10 cellular contexts compared by ENCODE assay signal in genomic region chr7:118233799-118234198, GRCh38. TPM values are rescaled to one million over a fixed set of nuclear protein-coding genes. Genes with fewer than 3 reads are reported as not detected.
"Had no signal": no experiment of that assay in that cellular context is flagged by ENCODE, and none has a peak within 500 bp of the region (broad histone marks: within the 10 kb centered on the region; RNA-seq: fewer than 3 reads in every experiment).

No MANE protein-coding gene starts in this region.

- H3K4me1 Mint-ChIP-seq: GM23338 had no signal

- H3K27ac ChIP-seq: HL-60 had no signal

- ATAC-seq: GM23338, HepG2, K562 had no signal

- H3K4me3 Mint-ChIP-seq: GM23338, H9, HFFc6 had no signal

- FAIRE-seq: H1, HepG2, K562 had no signal

- DNase-seq: H9, HCEC 1CT, HFFc6, IMR-90, KG1 had no signal

- H2AFZ ChIP-seq: GM23338 had no signal

- H3K9me3 Mint-ChIP-seq: GM23338, H9, HFFc6 had no signal

- H3K27ac Mint-ChIP-seq: GM23338, H9, HFFc6 had no signal

- H3K4me3 ChIP-seq: GM23338, K562 had no signal

- H3K4me2 ChIP-seq: GM23338 had no signal

RNA-seq across cellular contexts. Expression of gene ANKRD7, which starts 9.3 kb away (rescaled TPM):
- total RNA-seq: H1, H9, HepG2 had no signal
- polyA plus RNA-seq: H1, HepG2, K562 had no signal
